In the genomic region with DNA sequence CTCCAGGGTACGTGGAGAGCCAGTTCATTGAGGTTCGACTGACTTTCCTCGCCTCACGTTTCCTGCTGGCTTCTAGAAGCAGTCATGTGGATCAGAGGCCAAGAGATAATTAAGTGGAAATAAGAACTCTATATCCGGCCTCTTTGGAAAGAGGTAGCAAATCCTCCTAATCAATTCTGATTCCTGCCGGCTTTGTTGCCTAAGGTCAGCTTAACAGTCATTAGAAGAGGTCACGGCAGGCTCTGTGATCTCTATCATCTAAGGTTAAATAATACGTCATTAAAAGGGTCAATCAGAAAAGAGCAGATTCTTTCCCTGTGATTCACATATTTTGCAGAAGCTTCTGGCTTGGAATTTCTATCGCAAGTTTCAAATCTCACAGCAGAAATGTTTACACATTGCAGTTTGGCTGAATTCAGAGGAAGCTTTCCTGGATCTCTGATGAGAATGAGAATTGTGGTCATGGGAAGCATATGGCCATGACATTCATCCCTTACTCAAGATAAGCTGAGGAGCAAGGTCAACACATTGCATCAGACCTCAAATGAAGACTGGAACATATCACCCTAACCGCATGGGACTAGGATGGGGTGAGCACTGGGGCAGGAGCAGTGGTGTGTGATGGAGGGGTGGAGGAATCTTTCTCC, we compare ENCODE assay signal across 8 cellular contexts.
DNase-seq lines count a peak whose midpoint lies in the region; ATAC-seq, FAIRE-seq and TF ChIP-seq lines count a peak whose summit lies in the region.

No MANE protein-coding gene starts in this region.

- H4K8ac ChIP-seq in H1 (ENCODE audit: extremely low read depth, insufficient read depth, low read length), result no peak overlapping the region

- 94% methylated on average over 10 of the region's 10 CpGs; no CpG with 5 or more reads in 1 of the 2 experiments for WGBS in H1 (ENCODE audit: extremely low coverage in 1 of 2, insufficient coverage in 1 of 2, insufficient read length in 1 of 2, insufficient replicate concordance in 2 of 2, low coverage in 1 of 2, low lambda C conversion rate in 2 of 2, missing lambda C conversion rate in 1 of 2), 2 experiments

- H3K27me3 ChIP-seq in H1 (replicated peaks in 1 of 4; ENCODE audit: control insufficient read depth in 3 of 4, extremely low read depth in 1 of 4, insufficient read depth in 3 of 4, low read length in 3 of 4) (no peaks in the 10 kb centered on the region), upper lobe of right lung (no peaks in the 10 kb centered on the region)

- no peaks in the 10 kb centered on the region for H3K23me2 ChIP-seq in H1 (ENCODE audit: low read depth, low read length)

- H2BK12ac ChIP-seq in H1 (ENCODE audit: low read depth, low read length), result no peak overlapping the region

- H3K9ac ChIP-seq in H1 (replicated peaks in 1 of 4; ENCODE audit: extremely low read depth in 1 of 4, low read depth in 3 of 4, low read length in 3 of 4), result no peak overlapping the region

- H3K4me2 ChIP-seq in H1 (ENCODE audit: insufficient read depth in 1 of 2, low read depth in 2 of 2, low read length in 2 of 2), result no peak overlapping the region

- H3K36me3 ChIP-seq in H1 (ENCODE audit: control insufficient read depth in 2 of 4, insufficient read depth in 4 of 4, low read length in 3 of 4) (no peaks in the 10 kb centered on the region; a peak in 1 of 8 replicates), upper lobe of right lung (no peaks in the 10 kb centered on the region)

- H2BK5ac ChIP-seq in H1 (ENCODE audit: low read depth, low read length), result no peak overlapping the region

- no peaks in the 10 kb centered on the region for H3K27me3 Mint-ChIP-seq in mesothelial cell of epicardium (ENCODE audit: low read depth)
- H3K27me3 Mint-ChIP-seq in activated CD4-positive, alpha-beta memory T cell treated with anti-CD3 and anti-CD28 coated beads for 36 hours, result no peaks in the 10 kb centered on the region

- H3K9me3 ChIP-seq in H1 (ENCODE audit: insufficient read depth in 2 of 2, low read depth in 1 of 2, low read length in 1 of 2) (no peaks in the 10 kb centered on the region), upper lobe of right lung (no peaks in the 10 kb centered on the region)

- H3K27ac ChIP-seq in H1 (ENCODE audit: low read depth, low read length) (no peak overlapping the region), upper lobe of right lung (peak overlapping the region; percentile 55)

- no peaks in the 10 kb centered on the region for H3K79me1 ChIP-seq in H1 (ENCODE audit: low read depth, low read length)

- peaks cover 4 to 7% of the 10 kb centered on the region in 2 experiments for H4K20me1 ChIP-seq in H1 (replicated peaks in 1 of 2; ENCODE audit: control insufficient read depth in 1 of 2, insufficient read depth in 2 of 2, low read length in 2 of 2)

- peak; percentile 100 for DNase-seq in NCI-H460 (ENCODE audit: extremely low read depth, low read depth)
- DNase-seq in H1 (ENCODE audit: low read depth in 1 of 2, low spot score in 2 of 2), result no peak
- DNase-seq in mesothelial cell of epicardium (ENCODE audit: low spot score in 2 of 2, unreplicated experiment in 2 of 2), result no peak
- DNase-seq in upper lobe of right lung, result no peak
- no peak for DNase-seq in activated CD4-positive, alpha-beta memory T cell treated with anti-CD3 and anti-CD28 coated beads for 36 hours
- DNase-seq in hippocampal formation (lab: John Stamatoyannopoulos, UW), result no peak
- no peak for DNase-seq in DMS53 (lab: John Stamatoyannopoulos, UW)

- H3K79me2 ChIP-seq in H1 (ENCODE audit: control insufficient read depth in 1 of 2, insufficient read depth in 2 of 2, low read length in 2 of 2), result peaks cover 0 to 52% of the 10 kb centered on the region in 2 experiments; a peak in 3 of 4 replicates

- H3K4ac ChIP-seq in H1 (replicated peaks; ENCODE audit: insufficient read length, low read depth, low read length), result no peak overlapping the region

- H3K4me3 Mint-ChIP-seq in mesothelial cell of epicardium, result no peak overlapping the region
- no peak overlapping the region for H3K4me3 Mint-ChIP-seq in activated CD4-positive, alpha-beta memory T cell treated with anti-CD3 and anti-CD28 coated beads for 36 hours

- H2AFZ ChIP-seq in H1 (ENCODE audit: low read length), result no peak overlapping the region

- no peak overlapping the region for H3K56ac ChIP-seq in H1 (replicated peaks; ENCODE audit: insufficient read length, low read depth, low read length)

- H2BK15ac ChIP-seq in H1 (ENCODE audit: low read length), result no peak overlapping the region

- ATAC-seq in upper lobe of right lung (peak; percentile 70), HG03342 (IDR thresholded peaks at IDR 0.05; ENCODE audit: unreplicated experiment) (no peak)

- H3K18ac ChIP-seq in H1 (ENCODE audit: extremely low read depth, low read length), result no peak overlapping the region

- H3K23ac ChIP-seq in H1 (ENCODE audit: insufficient read length), result no peak overlapping the region

- no peak for TF ChIP-seq POLR2A in H1 (IDR thresholded peaks at IDR 0.05; ENCODE audit: control extremely low read depth in 1 of 2, low read depth in 2 of 2, low read length in 2 of 2)

- no peak overlapping the region for H2BK20ac ChIP-seq in H1 (ENCODE audit: low read length)

- H3K36me3 Mint-ChIP-seq in mesothelial cell of epicardium, result peaks cover 3% of the 10 kb centered on the region
- H3K36me3 Mint-ChIP-seq in activated CD4-positive, alpha-beta memory T cell treated with anti-CD3 and anti-CD28 coated beads for 36 hours, result no peaks in the 10 kb centered on the region

- intact Hi-C loops in upper lobe of right lung (cut with DNase I), result no loop called here
- intact Hi-C loops in activated CD4-positive, alpha-beta memory T cell treated with anti-CD3 and anti-CD28 coated beads for 36 hours (cut with micrococcal nuclease), result no loop called here

- H3K4me1 Mint-ChIP-seq in mesothelial cell of epicardium, result peaks cover 73% of the 10 kb centered on the region
- no peaks in the 10 kb centered on the region for H3K4me1 Mint-ChIP-seq in activated CD4-positive, alpha-beta memory T cell treated with anti-CD3 and anti-CD28 coated beads for 36 hours (ENCODE audit: low read depth)

- peaks cover 0 to 3% (median under 1%) of the 10 kb centered on the region in 4 experiments; a peak in 2 of 7 replicates for H3K4me1 ChIP-seq in H1 (replicated peaks in 1 of 4; ENCODE audit: control insufficient read depth in 3 of 4, insufficient read depth in 4 of 4, low read length in 3 of 4)
- peaks cover 28% of the 10 kb centered on the region for H3K4me1 ChIP-seq in upper lobe of right lung

- no peak overlapping the region for H3K14ac ChIP-seq in H1 (ENCODE audit: insufficient read length)

- TF ChIP-seq CTCF in H1 (IDR thresholded peaks at IDR 0.05; ENCODE audit: control extremely low read depth in 1 of 3, insufficient read depth in 1 of 3, low read depth in 1 of 3, low read length in 3 of 3) (no peak), mesothelial cell of epicardium (IDR thresholded peaks at IDR 0.05; ENCODE audit: unreplicated experiment) (no peak), upper lobe of right lung (IDR thresholded peaks at IDR 0.05) (no peak)

- no peak for TF ChIP-seq EP300 in H1 (IDR thresholded peaks at IDR 0.05; ENCODE audit: borderline replicate concordance in 1 of 2, low read depth in 2 of 2, low read length in 2 of 2)

- no peak overlapping the region for H3K4me3 ChIP-seq in H1 (ENCODE audit: extremely low read depth in 1 of 4, insufficient read depth in 2 of 4, low read depth in 3 of 4, low read length in 4 of 4)
- no peak overlapping the region for H3K4me3 ChIP-seq in upper lobe of right lung

- H4K91ac ChIP-seq in H1 (replicated peaks; ENCODE audit: insufficient read length, low read length), result no peak overlapping the region

- CTCF ChIA-PET in H1 (lab: Charles Lee; ENCODE audit: partially characterized antibody), result interaction anchor here (0.6 to 1.0 kb wide), 4 partner anchors 10 to 1535 kb away, joined by 3 read pairs; no protein-coding TSS in a partner anchor
- CTCF ChIA-PET in activated CD4-positive, alpha-beta memory T cell treated with anti-CD3 and anti-CD28 coated beads for 36 hours (lab: Charles Lee), result no interaction called here

- peak; percentile 45 for FAIRE-seq in H1 (lab: Jason Lieb, UNC)

- no peak overlapping the region for H2AK5ac ChIP-seq in H1 (ENCODE audit: low read depth, low read length)

- H2BK120ac ChIP-seq in H1 (replicated peaks; ENCODE audit: low read depth, low read length), result no peak overlapping the region

- H3K9me3 Mint-ChIP-seq in mesothelial cell of epicardium, result no peaks in the 10 kb centered on the region
- H3K9me3 Mint-ChIP-seq in activated CD4-positive, alpha-beta memory T cell treated with anti-CD3 and anti-CD28 coated beads for 36 hours, result no peaks in the 10 kb centered on the region

- no peak for TF ChIP-seq RAD21 in H1 (IDR thresholded peaks at IDR 0.05 in 1 of 2, conservative IDR thresholded peaks at IDR 0.05 in 1 of 2; ENCODE audit: low read depth in 2 of 2, low read length in 2 of 2)

- H3K27ac Mint-ChIP-seq in mesothelial cell of epicardium, result peak overlapping the region; percentile 93
- H3K27ac Mint-ChIP-seq in activated CD4-positive, alpha-beta memory T cell treated with anti-CD3 and anti-CD28 coated beads for 36 hours, result no peak overlapping the region

- no peak overlapping the region for H4K5ac ChIP-seq in H1 (ENCODE audit: insufficient read length, low read depth, low read length)

- POLR2A ChIA-PET in H1 (lab: Charles Lee; ENCODE audit: partially characterized antibody), result interaction anchor here (0.6 to 0.8 kb wide), 2 partner anchors 8 to 12 kb away, joined by 3 read pairs; no protein-coding TSS in a partner anchor
- POLR2A ChIA-PET in activated CD4-positive, alpha-beta memory T cell treated with anti-CD3 and anti-CD28 coated beads for 36 hours (lab: Charles Lee), result no interaction called here

TF ChIP-seq in H1, 55 proteins besides CTCF, POLR2A, EP300 and RAD21:
- TF ChIP-seq JUN (IDR thresholded peaks at IDR 0.05; ENCODE audit: low read depth, low read length), result no peak
- TF ChIP-seq SAP30 (IDR thresholded peaks at IDR 0.05; ENCODE audit: insufficient read depth, insufficient replicate concordance, low read length), result no peak
